24 cellular contexts compared by ENCODE assay signal in genomic region chr2:223044916-223045700, GRCh38. TPM values are rescaled to one million over a fixed set of nuclear protein-coding genes. Genes with fewer than 3 reads are reported as not detected.
DNase-seq lines count a peak whose midpoint lies in the region; ATAC-seq, FAIRE-seq and TF ChIP-seq lines count a peak whose summit lies in the region.
"Had no signal": no experiment of that assay in that cellular context is flagged by ENCODE, and none has a peak within 500 bp of the region (broad histone marks: within the 10 kb centered on the region; RNA-seq: fewer than 3 reads in every experiment).

No MANE protein-coding gene starts in this region.

- no peak overlapping the region for H3K4me2 ChIP-seq in A549
- H3K4me2 ChIP-seq: BLaER1, GM23338 had no signal

- no peak for TF ChIP-seq EP300 in A549 (IDR thresholded peaks at IDR 0.05)

- no peaks in the 10 kb centered on the region for H3K9me3 ChIP-seq in A549
- H3K9me3 ChIP-seq in HEK293 (ENCODE audit: control insufficient read depth, insufficient read depth, low read depth, low read length): no peaks in the 10 kb centered on the region
- H3K9me3 ChIP-seq: BLaER1, HAP-1, MG63, SJSA1 had no signal

- no peaks in the 10 kb centered on the region for H3K36me3 ChIP-seq in HEK293 (ENCODE audit: control insufficient read depth in 2 of 2, insufficient read depth in 1 of 2, low read length in 2 of 2)
- H3K36me3 ChIP-seq: BLaER1, HAP-1, MG63, SJSA1 had no signal

- POLR2A ChIA-PET in A549 (lab: Yijun Ruan, JAX) (no interaction called here), HEK293 (lab: Yijun Ruan, JAX) (no interaction called here)

- H3K4me3 Mint-ChIP-seq in endothelial cell (ENCODE audit: unreplicated experiment) (no peak overlapping the region), osteocyte (ENCODE audit: unreplicated experiment) (no peak overlapping the region)
- H3K4me3 Mint-ChIP-seq: CD4-positive, alpha-beta T cell; GM23338 had no signal

- H3K27ac Mint-ChIP-seq in endothelial cell (ENCODE audit: unreplicated experiment): peak overlapping the region; percentile 68
- H3K27ac Mint-ChIP-seq in osteocyte (ENCODE audit: unreplicated experiment): peak overlapping the region; percentile 98
- H3K27ac Mint-ChIP-seq: CD4-positive, alpha-beta T cell; GM23338 had no signal

- TF ChIP-seq CTCF in A549 (IDR thresholded peaks at IDR 0.05): no peak
- TF ChIP-seq CTCF in HEK293 (tag by site-specific recombination; IDR thresholded peaks at IDR 0.05): no peak
- no peak for TF ChIP-seq CTCF in endothelial cell (IDR thresholded peaks at IDR 0.05; ENCODE audit: unreplicated experiment)
- no peak for TF ChIP-seq CTCF in osteocyte (IDR thresholded peaks at IDR 0.05)

- no peak for TF ChIP-seq POLR2A in A549 (IDR thresholded peaks at IDR 0.05; ENCODE audit: low read length)

- H3K4me1 ChIP-seq in A549 (peaks cover 62% of the 10 kb centered on the region), HEK293 (ENCODE audit: control insufficient read depth, insufficient read depth, low read length) (peaks cover 14% of the 10 kb centered on the region)
- H3K4me1 ChIP-seq: HAP-1 had no signal

- peak overlapping the region; percentile 82 to 89; a peak in 4 of 6 replicates for H3K27ac ChIP-seq in A549
- H3K27ac ChIP-seq in HEK293 (ENCODE audit: extremely low read depth, low read depth, low read length): no peak overlapping the region
- H3K27ac ChIP-seq: BLaER1, SJSA1 had no signal

- ATAC-seq in A549: no peak
- no peak for ATAC-seq in HG03432 (IDR thresholded peaks at IDR 0.05; ENCODE audit: unreplicated experiment)

- WGBS in A549 (ENCODE audit: missing lambda C conversion rate): 95% methylated on average over 5 of the region's 5 CpGs

- H3K4me3 ChIP-seq in A549 (no peak overlapping the region), HEK293 (ENCODE audit: low read depth, low read length) (no peak overlapping the region)
- H3K4me3 ChIP-seq: BLaER1, GM23338, HAP-1, MG63, SJSA1 had no signal

- H3K36me3 Mint-ChIP-seq in endothelial cell (ENCODE audit: low read depth, unreplicated experiment) (no peaks in the 10 kb centered on the region), osteocyte (ENCODE audit: unreplicated experiment) (no peaks in the 10 kb centered on the region)

- FAIRE-seq in A549 (lab: Jason Lieb, UNC): no peak
- FAIRE-seq: G401.6 had no signal

- H3K4me1 Mint-ChIP-seq in endothelial cell (ENCODE audit: unreplicated experiment) (peaks cover 21% of the 10 kb centered on the region), osteocyte (ENCODE audit: unreplicated experiment) (peaks cover 85% of the 10 kb centered on the region)

- no peaks in the 10 kb centered on the region for H3K27me3 Mint-ChIP-seq in endothelial cell (ENCODE audit: unreplicated experiment)
- no peaks in the 10 kb centered on the region for H3K27me3 Mint-ChIP-seq in osteocyte (ENCODE audit: unreplicated experiment)
- H3K27me3 Mint-ChIP-seq: CD4-positive, alpha-beta T cell had no signal

- H3K9me3 Mint-ChIP-seq in endothelial cell (ENCODE audit: unreplicated experiment): no peaks in the 10 kb centered on the region
- H3K9me3 Mint-ChIP-seq in osteocyte (ENCODE audit: unreplicated experiment): peaks cover 4% of the 10 kb centered on the region
- H3K9me3 Mint-ChIP-seq: CD4-positive, alpha-beta T cell had no signal

- CTCF ChIA-PET in A549 (lab: Yijun Ruan, JAX) (interaction anchor here (1.2 kb wide), 1 partner anchor 73 kb away, joined by 3 read pairs; no protein-coding TSS in a partner anchor), HEK293 (lab: Yijun Ruan, JAX) (no interaction called here)

- TF ChIP-seq RAD21 in A549 (conservative IDR thresholded peaks at IDR 0.05 in 1 of 2, IDR thresholded peaks at IDR 0.05 in 1 of 2): no peak

- no peak for DNase-seq in A549 (ENCODE audit: low read depth in 1 of 2, low spot score in 1 of 2)
- no peak for DNase-seq in endothelial cell (ENCODE audit: low spot score)
- DNase-seq in osteocyte (ENCODE audit: extremely low spot score, unreplicated experiment): peak; percentile 23
- no peak for DNase-seq in activated CD4-positive, CD25-positive, alpha-beta regulatory T cell treated with anti-CD3 and anti-CD28 coated beads, Interleukin-2, amount 50 U/mL, for 72 hours
- no peak for DNase-seq in NCI-H446 treated with DMSO at 0.1 percent for 48 hours (lab: John Stamatoyannopoulos, UW)
- no peak for DNase-seq in SW 1271 (lab: John Stamatoyannopoulos, UW)
- DNase-seq: 8988T; CD4-positive, alpha-beta T cell; COR-L47; MG63; NCI-H1105 treated with DMSO at 0.1 percent for 48 hours; NCI-H2029; NCI-H446; NCI-H526; Right ventricle myocardium superior; RPMI8226 had no signal

TF ChIP-seq in A549, 52 proteins besides CTCF, POLR2A, EP300 and RAD21:
- TF ChIP-seq BCL3 (IDR thresholded peaks at IDR 0.05) (no peak), ZFP36 (IDR thresholded peaks at IDR 0.05; ENCODE audit: borderline replicate concordance, partially characterized antibody) (peak; percentile 26)

TF ChIP-seq in HEK293, 187 proteins besides CTCF, POLR2A, EP300 and RAD21:
- TF ChIP-seq OVOL3 (tag by site-specific recombination; IDR thresholded peaks at IDR 0.05): no peak
- peak; percentile 55; the same call in 1 of the 2 replicates for TF ChIP-seq ZNF768 (tag by site-specific recombination; IDR thresholded peaks at IDR 0.05)

RNA-seq across cellular contexts. Expression of gene KCNE4, which starts 6.9 kb away (rescaled TPM):
- polyA plus RNA-seq in A549 (2011; rRNA removed) (3.6 and 4.1 TPM in 2 replicates), A549 (2017; fragmentation: RNase III; extraction: RNeasy Plus Mini Kit Qiagen cat#74134 plus additional on column Dnase treatment) (0.68 to 2.3 TPM (median 1.4 TPM) in 3 replicates)
- polyA plus RNA-seq in A549 (2012; cell fraction: cytosol; rRNA removed): 0.59 and 0.63 TPM in 2 replicates
- polyA plus RNA-seq in A549 (2012; cell fraction: nucleus; rRNA removed): 0.64 and 0.94 TPM in 2 replicates
- polyA minus RNA-seq in A549 (2011; rRNA and poly(A)+ RNA removed): 1.8 and 2.2 TPM in 2 replicates
- total RNA-seq in endothelial cell (ENCODE audit: unreplicated experiment) (0.46 TPM), osteocyte (3.5 and 3.7 TPM in 2 replicates)
- total RNA-seq: CD4-positive, alpha-beta T cell; GM23338; HT-29 had no signal
- polyA plus RNA-seq: GM23338 had no signal
